In genomic region chr4:85825937-85826678, GRCh38 we compare ENCODE assay signal across 8 cellular contexts.
DNase-seq lines count a peak whose midpoint lies in the region; ATAC-seq and TF ChIP-seq lines count a peak whose summit lies in the region.

No MANE protein-coding gene starts in this region.

- no peaks in the 10 kb centered on the region for H3K27me3 ChIP-seq in HUES48 (ENCODE audit: control insufficient read depth, insufficient read depth, low read length)

- no peaks in the 10 kb centered on the region for H3K27me3 Mint-ChIP-seq in natural killer cell (ENCODE audit: low read depth in 2 of 2)

- ATAC-seq in natural killer cell (no peak), HG03521 (IDR thresholded peaks at IDR 0.05; ENCODE audit: unreplicated experiment) (no peak)

- H3K27ac ChIP-seq in HUES48 (ENCODE audit: low read depth, low read length) (peak overlapping the region; percentile 74), VCaP (peak overlapping the region; percentile 86)

- H3K36me3 Mint-ChIP-seq in natural killer cell = no peaks in the 10 kb centered on the region

- peak; percentile 74 for TF ChIP-seq CTCF in VCaP (conservative IDR thresholded peaks at IDR 0.05)
- no peak for TF ChIP-seq CTCF in natural killer cell (IDR thresholded peaks at IDR 0.05)

- H3K9me3 ChIP-seq in HUES48 (ENCODE audit: control insufficient read depth, insufficient read depth, low read length) = no peaks in the 10 kb centered on the region

- DNase-seq in NCI-H1436 (lab: John Stamatoyannopoulos, UW) (peak; percentile 3), NCI-H1436 treated with DMSO at 0.1 percent for 48 hours (lab: John Stamatoyannopoulos, UW) (no peak), kidney glomerular epithelial cell (lab: John Stamatoyannopoulos, UW) (peak; percentile 99), MV-4-11 (lab: John Stamatoyannopoulos, UW) (no peak), natural killer cell (no peak)

- no peak overlapping the region for H3K27ac Mint-ChIP-seq in natural killer cell

- no peaks in the 10 kb centered on the region for H3K36me3 ChIP-seq in HUES48 (ENCODE audit: control insufficient read depth, insufficient read depth, low read length)

- H3K9me3 Mint-ChIP-seq in natural killer cell = peaks cover 0 to 2% of the 10 kb centered on the region in 2 donors

- peaks cover 47% of the 10 kb centered on the region for H3K4me1 ChIP-seq in HUES48 (ENCODE audit: control insufficient read depth, insufficient read depth, low read length)

- peak overlapping the region; percentile 22; the same call in 1 of the 2 replicates for H3K4me3 ChIP-seq in HUES48 (ENCODE audit: low read depth, low read length)

- H3K4me1 Mint-ChIP-seq in natural killer cell = no peaks in the 10 kb centered on the region

- intact Hi-C loops in natural killer cell (cut with micrococcal nuclease) = no loop called here

- peak overlapping the region; percentile 71 for H3K9ac ChIP-seq in HUES48 (ENCODE audit: low read depth, low read length)

- H3K4me3 Mint-ChIP-seq in natural killer cell = no peak overlapping the region

Comparison
In these comparisons a context has a peak if more than half of its experiments do, and no peak if none do; other contexts are left out.
1. DNase-seq: peak in NCI-H1436 (single experiment) and kidney glomerular epithelial cell (single experiment); none in NCI-H1436 treated with DMSO at 0.1 percent for 48 hours (single experiment), MV-4-11 (single experiment) and natural killer cell (single experiment).